In genomic region chr15:75646944-75647364, GRCh38 we compare ENCODE assay signal across 8 cellular contexts. TPM values are rescaled to one million over a fixed set of nuclear protein-coding genes. Genes with fewer than 3 reads are reported as not detected.
DNase-seq lines count a peak whose midpoint lies in the region; ATAC-seq and TF ChIP-seq lines count a peak whose summit lies in the region.

No MANE protein-coding gene starts in this region.

- H3K9me3 ChIP-seq in parathyroid adenoma (ENCODE audit: control insufficient read depth, low read length) = no peaks in the 10 kb centered on the region

- H3K27ac Mint-ChIP-seq in WTC11 = peak overlapping the region; percentile 15; the same call in 1 of the 2 replicates

- ATAC-seq in WTC11 = peak; percentile 4
- no peak for ATAC-seq in HG02588 (IDR thresholded peaks at IDR 0.05; ENCODE audit: unreplicated experiment)

- H2AFZ ChIP-seq in parathyroid adenoma = peak overlapping the region; percentile 84

- H3K36me3 ChIP-seq in parathyroid adenoma (ENCODE audit: control insufficient read depth, insufficient read depth, low read length) = no peaks in the 10 kb centered on the region

- H3K27me3 ChIP-seq in parathyroid adenoma (ENCODE audit: control insufficient read depth, insufficient read depth, low read length) = no peaks in the 10 kb centered on the region

- no peaks in the 10 kb centered on the region for H3K79me2 ChIP-seq in parathyroid adenoma

- TF ChIP-seq CTCF in WTC11 (IDR thresholded peaks at IDR 0.05) (no peak), fibroblast of the aortic adventitia (IDR thresholded peaks at IDR 0.05; ENCODE audit: insufficient read depth, low read length) (no peak), parathyroid adenoma (IDR thresholded peaks at IDR 0.05) (no peak)

- H3K4me1 ChIP-seq in parathyroid adenoma = peaks cover 7% of the 10 kb centered on the region

- peak overlapping the region; percentile 93 for H3K4me2 ChIP-seq in parathyroid adenoma (ENCODE audit: low read length)

- H3K9ac ChIP-seq in parathyroid adenoma = peak overlapping the region; percentile 2

- peaks cover 23% of the 10 kb centered on the region for H3K27me3 Mint-ChIP-seq in WTC11 (ENCODE audit: low read depth)

- H3K4me3 ChIP-seq in fibroblast of the aortic adventitia (ENCODE audit: low read depth, low read length) (peak overlapping the region; percentile 86), parathyroid adenoma (ENCODE audit: low read depth, low read length) (peak overlapping the region; percentile 88)

- CTCF ChIA-PET in WTC11 (lab: Charles Lee) = interaction anchor here (0.6 to 2.6 kb wide), 23 partner anchors 9 to 445 kb away, joined by 3 to 18 read pairs (median 7); partner anchors contain the start of genes C15orf39, MAN2C1, PTPN9 and SIN3A

- peak; percentile 6 for DNase-seq in activated gamma-delta T cell treated with Interleukin-2 at 50 U/mL for 16 hours
- no peak for DNase-seq in activated gamma-delta T cell (lab: John Stamatoyannopoulos, UW)
- peak; percentile 21 for DNase-seq in WTC11 (ENCODE audit: low spot score)
- no peak for DNase-seq in fibroblast of the aortic adventitia (ENCODE audit: low read depth)
- no peak for DNase-seq in globus pallidus (ENCODE audit: low spot score)
- DNase-seq in EL = no peak

- POLR2A ChIA-PET in WTC11 (lab: Charles Lee) = interaction anchor here (0.8 to 2.6 kb wide), 9 partner anchors 9 to 194 kb away, joined by 3 to 34 read pairs (median 6); partner anchors contain the start of genes IMP3, PTPN9, SIN3A and SNUPN

- H3K36me3 Mint-ChIP-seq in WTC11 = peaks cover 15% of the 10 kb centered on the region

- peak overlapping the region; percentile 65 for H3K27ac ChIP-seq in parathyroid adenoma

- peaks cover 45% of the 10 kb centered on the region for H3K4me1 Mint-ChIP-seq in WTC11

- no peaks in the 10 kb centered on the region for H3K9me3 Mint-ChIP-seq in WTC11

- H3K4me3 Mint-ChIP-seq in WTC11 = peak overlapping the region; percentile 91

TF ChIP-seq in WTC11, 78 proteins besides CTCF, POLR2A, EP300 and RAD21:
- TF ChIP-seq ZNF425 (CRISPR knock-in tag; conservative IDR thresholded peaks at IDR 0.05) (no peak), SOX15 (CRISPR knock-in tag; IDR thresholded peaks at IDR 0.05) (no peak), NR3C1 (CRISPR knock-in tag; conservative IDR thresholded peaks at IDR 0.05; ENCODE audit: low read depth) (no peak), ZNF423 (CRISPR knock-in tag; IDR thresholded peaks at IDR 0.05) (no peak), JAZF1 (CRISPR knock-in tag; IDR thresholded peaks at IDR 0.05) (no peak), CBFB (CRISPR knock-in tag; IDR thresholded peaks at IDR 0.05; ENCODE audit: low read depth) (no peak), PREB (CRISPR knock-in tag; IDR thresholded peaks at IDR 0.05; ENCODE audit: borderline replicate concordance) (no peak), ZNF219 (CRISPR knock-in tag; IDR thresholded peaks at IDR 0.05; ENCODE audit: borderline replicate concordance) (no peak), ZNF512 (CRISPR knock-in tag; IDR thresholded peaks at IDR 0.05; ENCODE audit: borderline replicate concordance) (no peak), TCF7 (CRISPR knock-in tag; IDR thresholded peaks at IDR 0.05; ENCODE audit: low read depth) (no peak), ZSCAN18 (CRISPR knock-in tag; IDR thresholded peaks at IDR 0.05) (no peak), ZBTB21 (CRISPR knock-in tag; IDR thresholded peaks at IDR 0.05; ENCODE audit: borderline replicate concordance) (no peak), NR1H2 (CRISPR knock-in tag; IDR thresholded peaks at IDR 0.05) (no peak), ZNF121 (CRISPR knock-in tag; IDR thresholded peaks at IDR 0.05) (no peak), GABPB1 (CRISPR knock-in tag; IDR thresholded peaks at IDR 0.05) (no peak)

RNA-seq across cellular contexts. Expression of gene SNX33, which starts 0.8 kb away (rescaled TPM):
- total RNA-seq in WTC11 (2021) (17.8 to 19.8 TPM (median 18.9 TPM) in 3 replicates), fibroblast of the aortic adventitia (ENCODE audit: low replicate concordance) (27.8 and 35.2 TPM in 2 replicates)

RNA-seq across cellular contexts. Expression of gene IMP3, which starts 6.9 kb away (rescaled TPM):
- 93.7 to 107 TPM (median 94.8 TPM) in 3 replicates for total RNA-seq in WTC11 (2021)
- total RNA-seq in fibroblast of the aortic adventitia (ENCODE audit: low replicate concordance) = 81.7 and 82.1 TPM in 2 replicates

RNA-seq across cellular contexts. Expression of gene SNUPN, which starts 21.4 kb away (rescaled TPM):
- total RNA-seq in WTC11 (2021) = 25.9 to 28.4 TPM (median 27.9 TPM) in 3 replicates
- total RNA-seq in fibroblast of the aortic adventitia (ENCODE audit: low replicate concordance) = 41.5 and 43.3 TPM in 2 replicates

Comparison
In these comparisons a context has a peak if more than half of its experiments do, and no peak if none do; other contexts are left out.
1. DNase-seq: peak in activated gamma-delta T cell treated with Interleukin-2 at 50 U/mL for 16 hours (single experiment) and WTC11 (single experiment); none in activated gamma-delta T cell (single experiment), fibroblast of the aortic adventitia (single experiment), globus pallidus (single experiment) and EL (single experiment).